Comparison of ENCODE assay signal across 2 cellular contexts in genomic region chr7:44217852-44218402, GRCh38.
TF ChIP-seq lines count a peak whose summit lies in the region.

No MANE protein-coding gene starts in this region.

TF ChIP-seq in GM23338, 12 proteins besides CTCF, POLR2A, EP300 and RAD21:
- no peak for TF ChIP-seq ZNF462 (CRISPR knock-in tag; IDR thresholded peaks at IDR 0.05)
- TF ChIP-seq REST (IDR thresholded peaks at IDR 0.05; ENCODE audit: unreplicated experiment) = no peak
- no peak for TF ChIP-seq ZNF114 (CRISPR knock-in tag; IDR thresholded peaks at IDR 0.05)
- no peak for TF ChIP-seq NANOG (IDR thresholded peaks at IDR 0.05; ENCODE audit: borderline replicate concordance)
- no peak for TF ChIP-seq JUNB (IDR thresholded peaks at IDR 0.05; ENCODE audit: unreplicated experiment)
- no peak for TF ChIP-seq CREB1 (CRISPR knock-in tag; IDR thresholded peaks at IDR 0.05; ENCODE audit: low read depth)
- no peak for TF ChIP-seq ZNF331 (CRISPR knock-in tag; IDR thresholded peaks at IDR 0.05; ENCODE audit: low read depth)
- no peak for TF ChIP-seq STAT1 (IDR thresholded peaks at IDR 0.05; ENCODE audit: unreplicated experiment)

TF ChIP-seq in WTC11, 78 proteins besides CTCF, POLR2A, EP300 and RAD21:
- TF ChIP-seq, protein P1, sequence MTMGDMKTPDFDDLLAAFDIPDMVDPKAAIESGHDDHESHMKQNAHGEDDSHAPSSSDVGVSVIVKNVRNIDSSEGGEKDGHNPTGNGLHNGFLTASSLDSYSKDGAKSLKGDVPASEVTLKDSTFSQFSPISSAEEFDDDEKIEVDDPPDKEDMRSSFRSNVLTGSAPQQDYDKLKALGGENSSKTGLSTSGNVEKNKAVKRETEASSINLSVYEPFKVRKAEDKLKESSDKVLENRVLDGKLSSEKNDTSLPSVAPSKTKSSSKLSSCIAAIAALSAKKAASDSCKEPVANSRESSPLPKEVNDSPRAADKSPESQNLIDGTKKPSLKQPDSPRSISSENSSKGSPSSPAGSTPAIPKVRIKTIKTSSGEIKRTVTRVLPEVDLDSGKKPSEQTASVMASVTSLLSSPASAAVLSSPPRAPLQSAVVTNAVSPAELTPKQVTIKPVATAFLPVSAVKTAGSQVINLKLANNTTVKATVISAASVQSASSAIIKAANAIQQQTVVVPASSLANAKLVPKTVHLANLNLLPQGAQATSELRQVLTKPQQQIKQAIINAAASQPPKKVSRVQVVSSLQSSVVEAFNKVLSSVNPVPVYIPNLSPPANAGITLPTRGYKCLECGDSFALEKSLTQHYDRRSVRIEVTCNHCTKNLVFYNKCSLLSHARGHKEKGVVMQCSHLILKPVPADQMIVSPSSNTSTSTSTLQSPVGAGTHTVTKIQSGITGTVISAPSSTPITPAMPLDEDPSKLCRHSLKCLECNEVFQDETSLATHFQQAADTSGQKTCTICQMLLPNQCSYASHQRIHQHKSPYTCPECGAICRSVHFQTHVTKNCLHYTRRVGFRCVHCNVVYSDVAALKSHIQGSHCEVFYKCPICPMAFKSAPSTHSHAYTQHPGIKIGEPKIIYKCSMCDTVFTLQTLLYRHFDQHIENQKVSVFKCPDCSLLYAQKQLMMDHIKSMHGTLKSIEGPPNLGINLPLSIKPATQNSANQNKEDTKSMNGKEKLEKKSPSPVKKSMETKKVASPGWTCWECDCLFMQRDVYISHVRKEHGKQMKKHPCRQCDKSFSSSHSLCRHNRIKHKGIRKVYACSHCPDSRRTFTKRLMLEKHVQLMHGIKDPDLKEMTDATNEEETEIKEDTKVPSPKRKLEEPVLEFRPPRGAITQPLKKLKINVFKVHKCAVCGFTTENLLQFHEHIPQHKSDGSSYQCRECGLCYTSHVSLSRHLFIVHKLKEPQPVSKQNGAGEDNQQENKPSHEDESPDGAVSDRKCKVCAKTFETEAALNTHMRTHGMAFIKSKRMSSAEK (CRISPR knock-in tag; IDR thresholded peaks at IDR 0.05; ENCODE audit: borderline replicate concordance) = no peak
- TF ChIP-seq ETV6 (CRISPR knock-in tag; IDR thresholded peaks at IDR 0.05) (no peak), HMGA2 (CRISPR knock-in tag; IDR thresholded peaks at IDR 0.05) (no peak), FOXJ3 (CRISPR knock-in tag; IDR thresholded peaks at IDR 0.05; ENCODE audit: borderline replicate concordance) (no peak), RELA (CRISPR knock-in tag; IDR thresholded peaks at IDR 0.05; ENCODE audit: borderline replicate concordance) (no peak), EMX1 (CRISPR knock-in tag; IDR thresholded peaks at IDR 0.05) (no peak), KAT7 (CRISPR knock-in tag; IDR thresholded peaks at IDR 0.05; ENCODE audit: borderline replicate concordance) (no peak), CREM (CRISPR knock-in tag; IDR thresholded peaks at IDR 0.05) (no peak), ZNF219 (CRISPR knock-in tag; IDR thresholded peaks at IDR 0.05; ENCODE audit: borderline replicate concordance) (no peak), CREB1 (CRISPR knock-in tag; IDR thresholded peaks at IDR 0.05) (no peak), MXD4 (CRISPR knock-in tag; IDR thresholded peaks at IDR 0.05; ENCODE audit: borderline replicate concordance) (no peak), NR1H2 (CRISPR knock-in tag; IDR thresholded peaks at IDR 0.05) (no peak), FOXP1 (CRISPR knock-in tag; IDR thresholded peaks at IDR 0.05; ENCODE audit: borderline replicate concordance) (no peak), NR3C1 (CRISPR knock-in tag; conservative IDR thresholded peaks at IDR 0.05; ENCODE audit: low read depth) (no peak)
- TF ChIP-seq, protein P2, sequence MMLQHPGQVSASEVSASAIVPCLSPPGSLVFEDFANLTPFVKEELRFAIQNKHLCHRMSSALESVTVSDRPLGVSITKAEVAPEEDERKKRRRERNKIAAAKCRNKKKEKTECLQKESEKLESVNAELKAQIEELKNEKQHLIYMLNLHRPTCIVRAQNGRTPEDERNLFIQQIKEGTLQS (CRISPR knock-in tag; conservative IDR thresholded peaks at IDR 0.05) = no peak
- TF ChIP-seq, protein P3, sequence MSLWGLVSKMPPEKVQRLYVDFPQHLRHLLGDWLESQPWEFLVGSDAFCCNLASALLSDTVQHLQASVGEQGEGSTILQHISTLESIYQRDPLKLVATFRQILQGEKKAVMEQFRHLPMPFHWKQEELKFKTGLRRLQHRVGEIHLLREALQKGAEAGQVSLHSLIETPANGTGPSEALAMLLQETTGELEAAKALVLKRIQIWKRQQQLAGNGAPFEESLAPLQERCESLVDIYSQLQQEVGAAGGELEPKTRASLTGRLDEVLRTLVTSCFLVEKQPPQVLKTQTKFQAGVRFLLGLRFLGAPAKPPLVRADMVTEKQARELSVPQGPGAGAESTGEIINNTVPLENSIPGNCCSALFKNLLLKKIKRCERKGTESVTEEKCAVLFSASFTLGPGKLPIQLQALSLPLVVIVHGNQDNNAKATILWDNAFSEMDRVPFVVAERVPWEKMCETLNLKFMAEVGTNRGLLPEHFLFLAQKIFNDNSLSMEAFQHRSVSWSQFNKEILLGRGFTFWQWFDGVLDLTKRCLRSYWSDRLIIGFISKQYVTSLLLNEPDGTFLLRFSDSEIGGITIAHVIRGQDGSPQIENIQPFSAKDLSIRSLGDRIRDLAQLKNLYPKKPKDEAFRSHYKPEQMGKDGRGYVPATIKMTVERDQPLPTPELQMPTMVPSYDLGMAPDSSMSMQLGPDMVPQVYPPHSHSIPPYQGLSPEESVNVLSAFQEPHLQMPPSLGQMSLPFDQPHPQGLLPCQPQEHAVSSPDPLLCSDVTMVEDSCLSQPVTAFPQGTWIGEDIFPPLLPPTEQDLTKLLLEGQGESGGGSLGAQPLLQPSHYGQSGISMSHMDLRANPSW (CRISPR knock-in tag; conservative IDR thresholded peaks at IDR 0.05; ENCODE audit: low read depth) = no peak
- TF ChIP-seq, protein P4, sequence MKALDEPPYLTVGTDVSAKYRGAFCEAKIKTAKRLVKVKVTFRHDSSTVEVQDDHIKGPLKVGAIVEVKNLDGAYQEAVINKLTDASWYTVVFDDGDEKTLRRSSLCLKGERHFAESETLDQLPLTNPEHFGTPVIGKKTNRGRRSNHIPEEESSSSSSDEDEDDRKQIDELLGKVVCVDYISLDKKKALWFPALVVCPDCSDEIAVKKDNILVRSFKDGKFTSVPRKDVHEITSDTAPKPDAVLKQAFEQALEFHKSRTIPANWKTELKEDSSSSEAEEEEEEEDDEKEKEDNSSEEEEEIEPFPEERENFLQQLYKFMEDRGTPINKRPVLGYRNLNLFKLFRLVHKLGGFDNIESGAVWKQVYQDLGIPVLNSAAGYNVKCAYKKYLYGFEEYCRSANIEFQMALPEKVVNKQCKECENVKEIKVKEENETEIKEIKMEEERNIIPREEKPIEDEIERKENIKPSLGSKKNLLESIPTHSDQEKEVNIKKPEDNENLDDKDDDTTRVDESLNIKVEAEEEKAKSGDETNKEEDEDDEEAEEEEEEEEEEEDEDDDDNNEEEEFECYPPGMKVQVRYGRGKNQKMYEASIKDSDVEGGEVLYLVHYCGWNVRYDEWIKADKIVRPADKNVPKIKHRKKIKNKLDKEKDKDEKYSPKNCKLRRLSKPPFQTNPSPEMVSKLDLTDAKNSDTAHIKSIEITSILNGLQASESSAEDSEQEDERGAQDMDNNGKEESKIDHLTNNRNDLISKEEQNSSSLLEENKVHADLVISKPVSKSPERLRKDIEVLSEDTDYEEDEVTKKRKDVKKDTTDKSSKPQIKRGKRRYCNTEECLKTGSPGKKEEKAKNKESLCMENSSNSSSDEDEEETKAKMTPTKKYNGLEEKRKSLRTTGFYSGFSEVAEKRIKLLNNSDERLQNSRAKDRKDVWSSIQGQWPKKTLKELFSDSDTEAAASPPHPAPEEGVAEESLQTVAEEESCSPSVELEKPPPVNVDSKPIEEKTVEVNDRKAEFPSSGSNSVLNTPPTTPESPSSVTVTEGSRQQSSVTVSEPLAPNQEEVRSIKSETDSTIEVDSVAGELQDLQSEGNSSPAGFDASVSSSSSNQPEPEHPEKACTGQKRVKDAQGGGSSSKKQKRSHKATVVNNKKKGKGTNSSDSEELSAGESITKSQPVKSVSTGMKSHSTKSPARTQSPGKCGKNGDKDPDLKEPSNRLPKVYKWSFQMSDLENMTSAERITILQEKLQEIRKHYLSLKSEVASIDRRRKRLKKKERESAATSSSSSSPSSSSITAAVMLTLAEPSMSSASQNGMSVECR (CRISPR knock-in tag; IDR thresholded peaks at IDR 0.05; ENCODE audit: borderline replicate concordance) = no peak
- TF ChIP-seq, protein P5, sequence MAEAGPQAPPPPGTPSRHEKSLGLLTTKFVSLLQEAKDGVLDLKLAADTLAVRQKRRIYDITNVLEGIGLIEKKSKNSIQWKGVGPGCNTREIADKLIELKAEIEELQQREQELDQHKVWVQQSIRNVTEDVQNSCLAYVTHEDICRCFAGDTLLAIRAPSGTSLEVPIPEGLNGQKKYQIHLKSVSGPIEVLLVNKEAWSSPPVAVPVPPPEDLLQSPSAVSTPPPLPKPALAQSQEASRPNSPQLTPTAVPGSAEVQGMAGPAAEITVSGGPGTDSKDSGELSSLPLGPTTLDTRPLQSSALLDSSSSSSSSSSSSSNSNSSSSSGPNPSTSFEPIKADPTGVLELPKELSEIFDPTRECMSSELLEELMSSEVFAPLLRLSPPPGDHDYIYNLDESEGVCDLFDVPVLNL (CRISPR knock-in tag; IDR thresholded peaks at IDR 0.05; ENCODE audit: borderline replicate concordance, low read depth) = no peak
- TF ChIP-seq, protein P6, sequence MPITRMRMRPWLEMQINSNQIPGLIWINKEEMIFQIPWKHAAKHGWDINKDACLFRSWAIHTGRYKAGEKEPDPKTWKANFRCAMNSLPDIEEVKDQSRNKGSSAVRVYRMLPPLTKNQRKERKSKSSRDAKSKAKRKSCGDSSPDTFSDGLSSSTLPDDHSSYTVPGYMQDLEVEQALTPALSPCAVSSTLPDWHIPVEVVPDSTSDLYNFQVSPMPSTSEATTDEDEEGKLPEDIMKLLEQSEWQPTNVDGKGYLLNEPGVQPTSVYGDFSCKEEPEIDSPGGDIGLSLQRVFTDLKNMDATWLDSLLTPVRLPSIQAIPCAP (CRISPR knock-in tag; IDR thresholded peaks at IDR 0.05) = no peak
TF ChIP-seq in WTC11: peak in this region for 0.
